ENCODE assay signal across 13 cellular contexts in the genomic region with DNA sequence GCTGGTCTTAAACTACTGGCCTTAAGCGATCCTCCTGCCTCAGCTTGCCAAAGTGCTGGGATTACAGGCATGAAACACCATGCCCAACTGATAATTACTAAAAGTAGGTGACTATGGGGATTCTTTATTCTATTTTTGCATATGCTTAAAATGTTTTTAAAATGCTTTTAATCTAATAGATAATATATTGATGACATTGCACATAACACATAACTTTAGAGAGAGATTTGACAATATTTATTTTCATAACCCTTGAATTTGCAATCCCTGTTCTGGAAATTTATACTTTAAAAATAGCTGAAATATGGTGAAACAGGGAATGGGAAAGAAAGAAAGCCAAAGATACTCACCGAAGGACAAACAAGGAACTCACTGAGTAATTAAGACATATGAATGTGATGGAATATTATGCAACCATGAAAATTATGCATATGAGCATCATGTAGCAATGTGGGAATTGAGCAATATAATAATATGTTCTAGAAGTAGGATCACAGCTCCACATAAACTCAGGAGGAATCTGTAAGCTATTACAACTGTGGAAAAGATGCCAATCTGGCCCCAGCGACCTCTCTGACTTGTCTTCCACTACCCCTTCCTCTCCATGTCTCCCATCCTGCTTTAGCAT. TPM values are rescaled to one million over a fixed set of nuclear protein-coding genes. Genes with fewer than 3 reads are reported as not detected.
A peak's percentile ranks its signal among the peaks of the same experiment; 100 is the strongest.
DNase-seq lines count a peak whose midpoint lies in the region; ATAC-seq and TF ChIP-seq lines count a peak whose summit lies in the region.
"Had no signal": no experiment of that assay in that cellular context is flagged by ENCODE, and none has a peak within 500 bp of the region (broad histone marks: within the 10 kb centered on the region; RNA-seq: fewer than 3 reads in every experiment).

No MANE protein-coding gene starts in this region.

- no peak overlapping the region for H3K18ac ChIP-seq in IMR-90 (ENCODE audit: low read depth, low read length)

- H2AFZ ChIP-seq in IMR-90 (replicated peaks; ENCODE audit: low read length, poor library complexity) (no peak overlapping the region), hepatocyte (no peak overlapping the region)

- intact Hi-C loops in IMR-90 (cut with micrococcal nuclease), result loop anchor here (10.0 kb wide), 1 partner anchor 227 kb away; no protein-coding TSS in a partner anchor
- intact Hi-C loops in stomach (cut with DNase I; ENCODE audit: low total_unique reads), result no loop called here

- H4K91ac ChIP-seq in IMR-90 (ENCODE audit: insufficient read depth, low read depth, low read length), result no peak overlapping the region

- no TSS peak for BruUV-seq in IMR-90 (replicated peaks; lab: Mats Ljungman, UMichigan)

- H3K56ac ChIP-seq in IMR-90 (ENCODE audit: extremely low read depth, insufficient read depth, low read length), result no peak overlapping the region

- H3K4ac ChIP-seq in IMR-90 (ENCODE audit: low read depth, low read length), result no peak overlapping the region

- H3K9me1 ChIP-seq in IMR-90 (ENCODE audit: insufficient read depth, low read length), result no peaks in the 10 kb centered on the region

- H3K36me3 ChIP-seq in IMR-90 (ENCODE audit: control insufficient read depth, insufficient read depth, low read length) (no peaks in the 10 kb centered on the region), hepatocyte (replicated peaks; ENCODE audit: insufficient read depth, low read depth) (no peaks in the 10 kb centered on the region), stomach (no peaks in the 10 kb centered on the region)
- H3K36me3 ChIP-seq: BLaER1, HAP-1 had no signal

- no peak overlapping the region for H3K9ac ChIP-seq in IMR-90 (ENCODE audit: low read depth, low read length)
- H3K9ac ChIP-seq: BLaER1 had no signal

- no peaks in the 10 kb centered on the region for H3K36me3 Mint-ChIP-seq in progenitor cell of endocrine pancreas (ENCODE audit: insufficient read depth)

- no peak overlapping the region for H3K23ac ChIP-seq in IMR-90 (ENCODE audit: low read depth, low read length)

- POLR2A ChIA-PET in IMR-90 (lab: Charles Lee; ENCODE audit: unreplicated experiment), result no interaction called here

- H2AK9ac ChIP-seq in IMR-90 (replicated peaks; ENCODE audit: low read depth, low read length, poor library complexity), result no peak overlapping the region

- no peaks in the 10 kb centered on the region for H3K4me1 ChIP-seq in IMR-90 (ENCODE audit: control insufficient read depth, insufficient read depth, low read length)
- H3K4me1 ChIP-seq in hepatocyte (ENCODE audit: insufficient read depth), result peaks cover 7% of the 10 kb centered on the region
- H3K4me1 ChIP-seq in stomach, result peaks cover 9 to 43% (median 18%) of the 10 kb centered on the region in 4 donors

- DNase-seq in IMR-90 (no peak), hepatocyte (ENCODE audit: low spot score) (no peak), progenitor cell of endocrine pancreas (ENCODE audit: low spot score, unreplicated experiment) (no peak), NCI-H526 treated with DMSO at 0.1 percent for 48 hours (lab: John Stamatoyannopoulos, UW) (no peak), globus pallidus (ENCODE audit: low spot score) (no peak), stomach (no peak)
- DNase-seq: DMS53, GF-D8, GOT3, HFFc6 had no signal

- no peak for ATAC-seq in IMR-90 (ENCODE audit: low read depth)

- no peak overlapping the region for H3K4me3 Mint-ChIP-seq in progenitor cell of endocrine pancreas (ENCODE audit: low read depth)
- H3K4me3 Mint-ChIP-seq: HFFc6 had no signal

- no peak for TF ChIP-seq EP300 in stomach (IDR thresholded peaks at IDR 0.05)

- no peak overlapping the region for H3K4me2 ChIP-seq in IMR-90 (ENCODE audit: low read depth, low read length)
- peak overlapping the region; percentile 38 for H3K4me2 ChIP-seq in hepatocyte
- H3K4me2 ChIP-seq: BLaER1 had no signal

- H3K27me3 Mint-ChIP-seq in progenitor cell of endocrine pancreas, result no peaks in the 10 kb centered on the region

- in situ Hi-C loops in IMR-90 (cut with MboI; ENCODE audit: low sequenced_read_pairs), result loop anchor here (10.0 kb wide), 1 partner anchor 187 kb away; no protein-coding TSS in a partner anchor

- H3K79me1 ChIP-seq in IMR-90 (ENCODE audit: low read depth in 1 of 2, low read length in 2 of 2), result no peaks in the 10 kb centered on the region

- H3K9me3 Mint-ChIP-seq in progenitor cell of endocrine pancreas (ENCODE audit: low read depth), result no peaks in the 10 kb centered on the region
- H3K9me3 Mint-ChIP-seq: HFFc6 had no signal

- H3K14ac ChIP-seq in IMR-90 (replicated peaks; ENCODE audit: low read depth, low read length), result no peak overlapping the region

- H3K27ac ChIP-seq in IMR-90 (ENCODE audit: insufficient read depth, low read length), result no peak overlapping the region
- H3K27ac ChIP-seq in hepatocyte, result no peak overlapping the region
- H3K27ac ChIP-seq in stomach, result peak overlapping the region in 2 of 5 donors; percentile 24 to 87
- H3K27ac ChIP-seq: BLaER1 had no signal

- CTCF ChIA-PET in IMR-90 (lab: Yijun Ruan, JAX), result no interaction called here

- peaks cover 15% of the 10 kb centered on the region for H3K4me1 Mint-ChIP-seq in progenitor cell of endocrine pancreas (ENCODE audit: low read depth)

- H3K27me3 ChIP-seq in IMR-90 (ENCODE audit: control insufficient read depth, insufficient read depth, low read length), result peaks cover 10% of the 10 kb centered on the region
- H3K27me3 ChIP-seq in hepatocyte, result no peaks in the 10 kb centered on the region
- no peaks in the 10 kb centered on the region for H3K27me3 ChIP-seq in stomach
- H3K27me3 ChIP-seq: BLaER1 had no signal

- H3K9me3 ChIP-seq in IMR-90 (ENCODE audit: control insufficient read depth, insufficient read depth, low read length) (no peaks in the 10 kb centered on the region), hepatocyte (ENCODE audit: low read depth) (no peaks in the 10 kb centered on the region), stomach (no peaks in the 10 kb centered on the region)
- H3K9me3 ChIP-seq: BLaER1, HAP-1 had no signal

- peaks cover 5% of the 10 kb centered on the region for H3K79me2 ChIP-seq in hepatocyte

- H2BK5ac ChIP-seq in IMR-90 (ENCODE audit: low read depth, low read length, poor library complexity, severe bottlenecking), result no peak overlapping the region

- peak overlapping the region; percentile 0 for H3K27ac Mint-ChIP-seq in progenitor cell of endocrine pancreas
- H3K27ac Mint-ChIP-seq: HFFc6 had no signal

- H3K9me2 ChIP-seq in hepatocyte (replicated peaks; ENCODE audit: insufficient read depth), result no peaks in the 10 kb centered on the region

- dilution Hi-C loops in IMR-90 (cut with HindIII; ENCODE audit: low sequenced_read_pairs, unreplicated experiment), result no loop called here

- H2BK20ac ChIP-seq in IMR-90 (ENCODE audit: low read depth, low read length), result no peak overlapping the region

- TF ChIP-seq RAD21 in IMR-90 (IDR thresholded peaks at IDR 0.05; ENCODE audit: low read length), result no peak

- H4K5ac ChIP-seq in IMR-90 (ENCODE audit: low read depth, low read length), result no peak overlapping the region

- H3K4me3 ChIP-seq in IMR-90 (ENCODE audit: insufficient read depth, low read depth, low read length) (no peak overlapping the region), hepatocyte (no peak overlapping the region), stomach (peak overlapping the region in 1 of 4 donors; percentile 38)
- H3K4me3 ChIP-seq: BLaER1, HAP-1 had no signal

- no peak overlapping the region for H4K8ac ChIP-seq in IMR-90 (ENCODE audit: low read depth in 2 of 2, low read length in 2 of 2)

- TF ChIP-seq POLR2A in IMR-90 (IDR thresholded peaks at IDR 0.05; ENCODE audit: low read depth, low read length) (no peak), stomach (IDR thresholded peaks at IDR 0.05) (no peak)

- no peak for TF ChIP-seq CTCF in IMR-90 (conservative IDR thresholded peaks at IDR 0.05; ENCODE audit: low read depth, low read length)
- no peak for TF ChIP-seq CTCF in hepatocyte (IDR thresholded peaks at IDR 0.05; ENCODE audit: poor library complexity)
- no peak for TF ChIP-seq CTCF in progenitor cell of endocrine pancreas (IDR thresholded peaks at IDR 0.05; ENCODE audit: unreplicated experiment)
- no peak for TF ChIP-seq CTCF in stomach (IDR thresholded peaks at IDR 0.05)

- H2BK15ac ChIP-seq in IMR-90 (ENCODE audit: low read depth, low read length), result no peak overlapping the region

- no peak overlapping the region for H2AK5ac ChIP-seq in IMR-90 (ENCODE audit: low read depth, low read length)

- no CpG with 5 or more reads among the region's 3 CpGs for WGBS in IMR-90 (ENCODE audit: extremely low coverage in 2 of 2, insufficient read length in 1 of 2), 2 experiments
- 97% methylated on average over 3 of the region's 3 CpGs for WGBS in hepatocyte (ENCODE audit: low lambda C conversion rate, missing lambda C conversion rate)
- 93 to 95% (median 95%) methylated on average over 3 of the region's 3 CpGs for WGBS in stomach, 5 donors

- H2BK120ac ChIP-seq in IMR-90 (ENCODE audit: low read depth, low read length), result no peak overlapping the region

- H4K20me1 ChIP-seq in IMR-90 (ENCODE audit: insufficient read depth, low read length) (no peaks in the 10 kb centered on the region), hepatocyte (ENCODE audit: insufficient read depth, poor library complexity, severe bottlenecking) (no peaks in the 10 kb centered on the region)
- H4K20me1 ChIP-seq: BLaER1 had no signal

RNA-seq across cellular contexts. Expression of a gene that starts 2.0 kb away (rescaled TPM):
- not detected in 2 replicates for total RNA-seq in IMR-90 (2012; rRNA removed)
- polyA plus RNA-seq in IMR-90 (2012; rRNA removed), result not detected in 2 replicates
- polyA plus RNA-seq in IMR-90 (2012; cell fraction: cytosol; rRNA removed), result not detected in 2 replicates
- polyA plus RNA-seq in IMR-90 (2012; cell fraction: nucleus; rRNA removed; ENCODE audit: low replicate concordance), result not detected in 2 replicates
- 6.1 and 6.5 TPM in 2 replicates for total RNA-seq in hepatocyte
- 1.1 and 1.4 TPM in 2 replicates for polyA plus RNA-seq in hepatocyte
- total RNA-seq in progenitor cell of endocrine pancreas, result 0.67 and 1.2 TPM in 2 replicates
- 10 to 100 TPM in 3 of 5 donors, 1 to 10 TPM in 2; 1.8 to 35.3 (median 15.2) TPM for total RNA-seq in stomach
- polyA plus RNA-seq in stomach, result 10 to 100 TPM in 1 of 3 donors, 1 to 10 TPM in 2; 2.6 to 14.2 (median 4.0) TPM
- total RNA-seq: A673, HFFc6 had no signal

RNA-seq across cellular contexts. Expression of a gene that starts 43.7 kb away (rescaled TPM):
- total RNA-seq in IMR-90 (2012; rRNA removed) (not detected in 2 replicates), hepatocyte (not detected in 2 replicates), progenitor cell of endocrine pancreas (not detected in 2 replicates), stomach (not detected)
- polyA plus RNA-seq in IMR-90 (2012; rRNA removed) (not detected in 2 replicates), hepatocyte (not detected in 2 replicates), stomach (not detected)
- polyA plus RNA-seq in IMR-90 (2012; cell fraction: cytosol; rRNA removed), result not detected in 2 replicates
- not detected in 2 replicates for polyA plus RNA-seq in IMR-90 (2012; cell fraction: nucleus; rRNA removed; ENCODE audit: low replicate concordance)
- total RNA-seq: A673, HFFc6 had no signal

RNA-seq across cellular contexts. Expression of a gene that starts 55.0 kb away (rescaled TPM):
- 0.90 and 1.1 TPM in 2 replicates for total RNA-seq in IMR-90 (2012; rRNA removed)
- 0.60 and 0.91 TPM in 2 replicates for polyA plus RNA-seq in IMR-90 (2012; rRNA removed)
- polyA plus RNA-seq in IMR-90 (2012; cell fraction: cytosol; rRNA removed), result 0.10 and 0.15 TPM in 2 replicates
- polyA plus RNA-seq in IMR-90 (2012; cell fraction: nucleus; rRNA removed; ENCODE audit: low replicate concordance), result 0.23 and 0.68 TPM in 2 replicates
- 0.97 and 1.0 TPM in 2 replicates for total RNA-seq in hepatocyte
- 0.50 TPM in 1 of 2 replicates, not detected in the other for polyA plus RNA-seq in hepatocyte
- total RNA-seq in progenitor cell of endocrine pancreas, result 6.6 and 7.0 TPM in 2 replicates
- total RNA-seq in stomach, result 1 to 10 TPM in 1 of 5 donors, under 1 TPM in 1, not detected in 3; 0.43 to 4.2 TPM
- polyA plus RNA-seq in stomach, result 1 to 10 TPM in 2 of 3 donors, under 1 TPM in 1; 0.88 to 2.1 (median 1.7) TPM

RNA-seq across cellular contexts. Expression of a gene that starts 55.0 kb away (rescaled TPM):
- total RNA-seq in IMR-90 (2012; rRNA removed) (not detected in 2 replicates), hepatocyte (not detected in 2 replicates), progenitor cell of endocrine pancreas (0.31 and 0.42 TPM in 2 replicates), stomach (1 to 10 TPM in 1 of 5 donors, not detected in 4; 4.6 TPM)
- polyA plus RNA-seq in IMR-90 (2012; rRNA removed) (not detected in 2 replicates), hepatocyte (not detected in 2 replicates), stomach (not detected)
- 0.02 TPM in 1 of 2 replicates, not detected in the other for polyA plus RNA-seq in IMR-90 (2012; cell fraction: cytosol; rRNA removed)
- not detected in 2 replicates for polyA plus RNA-seq in IMR-90 (2012; cell fraction: nucleus; rRNA removed; ENCODE audit: low replicate concordance)
- total RNA-seq: HFFc6 had no signal
